In genomic region chr15:92809064-92809879, GRCh38 we compare ENCODE assay signal across 1 cellular context.
TF ChIP-seq lines count a peak whose summit lies in the region.

No MANE protein-coding gene starts in this region.

TF ChIP-seq in HEK293, 187 proteins besides CTCF, POLR2A, EP300 and RAD21 (continued from another document and continues in another):
- TF ChIP-seq, protein P1, sequence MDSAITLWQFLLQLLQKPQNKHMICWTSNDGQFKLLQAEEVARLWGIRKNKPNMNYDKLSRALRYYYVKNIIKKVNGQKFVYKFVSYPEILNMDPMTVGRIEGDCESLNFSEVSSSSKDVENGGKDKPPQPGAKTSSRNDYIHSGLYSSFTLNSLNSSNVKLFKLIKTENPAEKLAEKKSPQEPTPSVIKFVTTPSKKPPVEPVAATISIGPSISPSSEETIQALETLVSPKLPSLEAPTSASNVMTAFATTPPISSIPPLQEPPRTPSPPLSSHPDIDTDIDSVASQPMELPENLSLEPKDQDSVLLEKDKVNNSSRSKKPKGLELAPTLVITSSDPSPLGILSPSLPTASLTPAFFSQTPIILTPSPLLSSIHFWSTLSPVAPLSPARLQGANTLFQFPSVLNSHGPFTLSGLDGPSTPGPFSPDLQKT (IDR thresholded peaks at IDR 0.05; ENCODE audit: borderline replicate concordance, low read depth, low read length), result peak; percentile 77; the same call in 1 of the 2 replicates
- TF ChIP-seq ZNF169 (tag by site-specific recombination; IDR thresholded peaks at IDR 0.05), result no peak
- TF ChIP-seq ZNF629 (tag by site-specific recombination; IDR thresholded peaks at IDR 0.05), result peak; percentile 72
- peak; percentile 19 for TF ChIP-seq EGR2 (tag by site-specific recombination; IDR thresholded peaks at IDR 0.05; ENCODE audit: low read depth)
- TF ChIP-seq ZNF221 (tag by site-specific recombination; IDR thresholded peaks at IDR 0.05; ENCODE audit: borderline replicate concordance), result no peak
- TF ChIP-seq GLI2 (tag by site-specific recombination; IDR thresholded peaks at IDR 0.05; ENCODE audit: borderline replicate concordance, low read depth), result no peak
- TF ChIP-seq ZNF292 (tag by site-specific recombination; IDR thresholded peaks at IDR 0.05; ENCODE audit: borderline replicate concordance, low read depth), result no peak
- peak; percentile 74 for TF ChIP-seq ZBTB44 (tag by site-specific recombination; IDR thresholded peaks at IDR 0.05)
- TF ChIP-seq, protein P2, sequence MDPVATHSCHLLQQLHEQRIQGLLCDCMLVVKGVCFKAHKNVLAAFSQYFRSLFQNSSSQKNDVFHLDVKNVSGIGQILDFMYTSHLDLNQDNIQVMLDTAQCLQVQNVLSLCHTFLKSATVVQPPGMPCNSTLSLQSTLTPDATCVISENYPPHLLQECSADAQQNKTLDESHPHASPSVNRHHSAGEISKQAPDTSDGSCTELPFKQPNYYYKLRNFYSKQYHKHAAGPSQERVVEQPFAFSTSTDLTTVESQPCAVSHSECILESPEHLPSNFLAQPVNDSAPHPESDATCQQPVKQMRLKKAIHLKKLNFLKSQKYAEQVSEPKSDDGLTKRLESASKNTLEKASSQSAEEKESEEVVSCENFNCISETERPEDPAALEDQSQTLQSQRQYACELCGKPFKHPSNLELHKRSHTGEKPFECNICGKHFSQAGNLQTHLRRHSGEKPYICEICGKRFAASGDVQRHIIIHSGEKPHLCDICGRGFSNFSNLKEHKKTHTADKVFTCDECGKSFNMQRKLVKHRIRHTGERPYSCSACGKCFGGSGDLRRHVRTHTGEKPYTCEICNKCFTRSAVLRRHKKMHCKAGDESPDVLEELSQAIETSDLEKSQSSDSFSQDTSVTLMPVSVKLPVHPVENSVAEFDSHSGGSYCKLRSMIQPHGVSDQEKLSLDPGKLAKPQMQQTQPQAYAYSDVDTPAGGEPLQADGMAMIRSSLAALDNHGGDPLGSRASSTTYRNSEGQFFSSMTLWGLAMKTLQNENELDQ (tag by site-specific recombination; IDR thresholded peaks at IDR 0.05; ENCODE audit: low read depth), result no peak
- TF ChIP-seq, protein P3, sequence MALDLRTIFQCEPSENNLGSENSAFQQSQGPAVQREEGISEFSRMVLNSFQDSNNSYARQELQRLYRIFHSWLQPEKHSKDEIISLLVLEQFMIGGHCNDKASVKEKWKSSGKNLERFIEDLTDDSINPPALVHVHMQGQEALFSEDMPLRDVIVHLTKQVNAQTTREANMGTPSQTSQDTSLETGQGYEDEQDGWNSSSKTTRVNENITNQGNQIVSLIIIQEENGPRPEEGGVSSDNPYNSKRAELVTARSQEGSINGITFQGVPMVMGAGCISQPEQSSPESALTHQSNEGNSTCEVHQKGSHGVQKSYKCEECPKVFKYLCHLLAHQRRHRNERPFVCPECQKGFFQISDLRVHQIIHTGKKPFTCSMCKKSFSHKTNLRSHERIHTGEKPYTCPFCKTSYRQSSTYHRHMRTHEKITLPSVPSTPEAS (tag by site-specific recombination; IDR thresholded peaks at IDR 0.05), result no peak
- TF ChIP-seq ZNF202 (tag by site-specific recombination; IDR thresholded peaks at IDR 0.05; ENCODE audit: borderline replicate concordance), result no peak
- TF ChIP-seq, protein P4, sequence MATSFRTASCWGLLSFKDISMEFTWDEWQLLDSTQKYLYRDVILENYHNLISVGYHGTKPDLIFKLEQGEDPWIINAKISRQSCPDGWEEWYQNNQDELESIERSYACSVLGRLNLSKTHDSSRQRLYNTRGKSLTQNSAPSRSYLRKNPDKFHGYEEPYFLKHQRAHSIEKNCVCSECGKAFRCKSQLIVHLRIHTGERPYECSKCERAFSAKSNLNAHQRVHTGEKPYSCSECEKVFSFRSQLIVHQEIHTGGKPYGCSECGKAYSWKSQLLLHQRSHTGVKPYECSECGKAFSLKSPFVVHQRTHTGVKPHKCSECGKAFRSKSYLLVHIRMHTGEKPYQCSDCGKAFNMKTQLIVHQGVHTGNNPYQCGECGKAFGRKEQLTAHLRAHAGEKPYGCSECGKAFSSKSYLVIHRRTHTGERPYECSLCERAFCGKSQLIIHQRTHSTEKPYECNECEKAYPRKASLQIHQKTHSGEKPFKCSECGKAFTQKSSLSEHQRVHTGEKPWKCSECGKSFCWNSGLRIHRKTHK (tag by site-specific recombination; IDR thresholded peaks at IDR 0.05), result no peak
- peak; percentile 87 for TF ChIP-seq KLF9 (tag by site-specific recombination; IDR thresholded peaks at IDR 0.05; ENCODE audit: low read depth)
- no peak for TF ChIP-seq ZSCAN23 (tag by site-specific recombination; IDR thresholded peaks at IDR 0.05)
- TF ChIP-seq ZNF600 (tag by site-specific recombination; IDR thresholded peaks at IDR 0.05), result peak; percentile 71
- 0 out of 2 replicates have a peak, but pooled peaks have one; percentile 62 for TF ChIP-seq REPIN1 (tag by site-specific recombination; IDR thresholded peaks at IDR 0.05; ENCODE audit: low read depth)
- peak; percentile 85; the same call in 1 of the 2 replicates for TF ChIP-seq ZNF501 (tag by site-specific recombination; IDR thresholded peaks at IDR 0.05)
- peak; percentile 87; the same call in 1 of the 2 replicates for TF ChIP-seq MYNN (tag by site-specific recombination; IDR thresholded peaks at IDR 0.05; ENCODE audit: borderline replicate concordance)
- TF ChIP-seq ZNF266 (tag by site-specific recombination; IDR thresholded peaks at IDR 0.05; ENCODE audit: low read depth), result no peak
- no peak; the same call in 1 of the 2 replicates for TF ChIP-seq MEIS1 (CRISPR knock-in tag; IDR thresholded peaks at IDR 0.05; ENCODE audit: borderline replicate concordance)
- no peak for TF ChIP-seq ZNF658 (tag by site-specific recombination; IDR thresholded peaks at IDR 0.05)
- TF ChIP-seq ZNF707 (tag by site-specific recombination; IDR thresholded peaks at IDR 0.05), result no peak
- TF ChIP-seq ZSCAN30 (tag by site-specific recombination; IDR thresholded peaks at IDR 0.05), result peak; percentile 91; the same call in 1 of the 2 replicates
- TF ChIP-seq YY2 (tag by site-specific recombination; IDR thresholded peaks at IDR 0.05), result peak; percentile 85
- no peak for TF ChIP-seq ZNF133 (tag by site-specific recombination; IDR thresholded peaks at IDR 0.05)
- peak; percentile 74; the same call in 1 of the 2 replicates for TF ChIP-seq KLF7 (tag by site-specific recombination; IDR thresholded peaks at IDR 0.05; ENCODE audit: borderline replicate concordance)
- TF ChIP-seq KLF10 (tag by site-specific recombination; IDR thresholded peaks at IDR 0.05), result peak; percentile 96
- TF ChIP-seq ZNF747 (tag by site-specific recombination; IDR thresholded peaks at IDR 0.05), result no peak
- TF ChIP-seq ZNF645 (tag by site-specific recombination; IDR thresholded peaks at IDR 0.05), result no peak
- no peak for TF ChIP-seq SALL2 (tag by site-specific recombination; IDR thresholded peaks at IDR 0.05; ENCODE audit: borderline replicate concordance)
- peak; percentile 68; the same call in 1 of the 2 replicates for TF ChIP-seq HIC1 (tag by site-specific recombination; IDR thresholded peaks at IDR 0.05)
- TF ChIP-seq ZNF311 (tag by site-specific recombination; IDR thresholded peaks at IDR 0.05; ENCODE audit: borderline replicate concordance), result no peak
- TF ChIP-seq OVOL3 (tag by site-specific recombination; IDR thresholded peaks at IDR 0.05), result no peak
- peak; percentile 92 for TF ChIP-seq ZNF324 (tag by site-specific recombination; IDR thresholded peaks at IDR 0.05)
- TF ChIP-seq ZNF132 (tag by site-specific recombination; IDR thresholded peaks at IDR 0.05; ENCODE audit: borderline replicate concordance), result no peak
- TF ChIP-seq ZNF791 (tag by site-specific recombination; IDR thresholded peaks at IDR 0.05), result no peak
- TF ChIP-seq, protein P5, sequence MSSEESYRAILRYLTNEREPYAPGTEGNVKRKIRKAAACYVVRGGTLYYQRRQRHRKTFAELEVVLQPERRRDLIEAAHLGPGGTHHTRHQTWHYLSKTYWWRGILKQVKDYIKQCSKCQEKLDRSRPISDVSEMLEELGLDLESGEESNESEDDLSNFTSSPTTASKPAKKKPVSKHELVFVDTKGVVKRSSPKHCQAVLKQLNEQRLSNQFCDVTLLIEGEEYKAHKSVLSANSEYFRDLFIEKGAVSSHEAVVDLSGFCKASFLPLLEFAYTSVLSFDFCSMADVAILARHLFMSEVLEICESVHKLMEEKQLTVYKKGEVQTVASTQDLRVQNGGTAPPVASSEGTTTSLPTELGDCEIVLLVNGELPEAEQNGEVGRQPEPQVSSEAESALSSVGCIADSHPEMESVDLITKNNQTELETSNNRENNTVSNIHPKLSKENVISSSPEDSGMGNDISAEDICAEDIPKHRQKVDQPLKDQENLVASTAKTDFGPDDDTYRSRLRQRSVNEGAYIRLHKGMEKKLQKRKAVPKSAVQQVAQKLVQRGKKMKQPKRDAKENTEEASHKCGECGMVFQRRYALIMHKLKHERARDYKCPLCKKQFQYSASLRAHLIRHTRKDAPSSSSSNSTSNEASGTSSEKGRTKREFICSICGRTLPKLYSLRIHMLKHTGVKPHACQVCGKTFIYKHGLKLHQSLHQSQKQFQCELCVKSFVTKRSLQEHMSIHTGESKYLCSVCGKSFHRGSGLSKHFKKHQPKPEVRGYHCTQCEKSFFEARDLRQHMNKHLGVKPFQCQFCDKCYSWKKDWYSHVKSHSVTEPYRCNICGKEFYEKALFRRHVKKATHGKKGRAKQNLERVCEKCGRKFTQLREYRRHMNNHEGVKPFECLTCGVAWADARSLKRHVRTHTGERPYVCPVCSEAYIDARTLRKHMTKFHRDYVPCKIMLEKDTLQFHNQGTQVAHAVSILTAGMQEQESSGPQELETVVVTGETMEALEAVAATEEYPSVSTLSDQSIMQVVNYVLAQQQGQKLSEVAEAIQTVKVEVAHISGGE (tag by site-specific recombination; conservative IDR thresholded peaks at IDR 0.05; ENCODE audit: low read depth), result peak; percentile 86
- TF ChIP-seq ZNF670 (tag by site-specific recombination; IDR thresholded peaks at IDR 0.05; ENCODE audit: low read depth), result no peak
- TF ChIP-seq, protein P6, sequence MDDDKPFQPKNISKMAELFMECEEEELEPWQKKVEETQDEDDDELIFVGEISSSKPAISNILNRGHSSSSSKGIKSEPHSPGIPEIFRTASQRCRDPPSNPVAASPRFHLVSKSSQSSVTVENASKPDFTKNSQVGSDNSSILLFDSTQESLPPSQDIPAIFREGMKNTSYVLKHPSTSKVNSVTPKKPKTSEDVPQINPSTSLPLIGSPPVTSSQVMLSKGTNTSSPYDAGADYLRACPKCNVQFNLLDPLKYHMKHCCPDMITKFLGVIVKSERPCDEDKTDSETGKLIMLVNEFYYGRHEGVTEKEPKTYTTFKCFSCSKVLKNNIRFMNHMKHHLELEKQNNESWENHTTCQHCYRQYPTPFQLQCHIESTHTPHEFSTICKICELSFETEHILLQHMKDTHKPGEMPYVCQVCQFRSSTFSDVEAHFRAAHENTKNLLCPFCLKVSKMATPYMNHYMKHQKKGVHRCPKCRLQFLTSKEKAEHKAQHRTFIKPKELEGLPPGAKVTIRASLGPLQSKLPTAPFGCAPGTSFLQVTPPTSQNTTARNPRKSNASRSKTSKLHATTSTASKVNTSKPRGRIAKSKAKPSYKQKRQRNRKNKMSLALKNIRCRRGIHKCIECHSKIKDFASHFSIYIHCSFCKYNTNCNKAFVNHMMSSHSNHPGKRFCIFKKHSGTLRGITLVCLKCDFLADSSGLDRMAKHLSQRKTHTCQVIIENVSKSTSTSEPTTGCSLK (tag by site-specific recombination; IDR thresholded peaks at IDR 0.05), result no peak
- peak; percentile 100 for TF ChIP-seq ZNF341 (tag by site-specific recombination; IDR thresholded peaks at IDR 0.05; ENCODE audit: low read depth)
- TF ChIP-seq ZNF433 (tag by site-specific recombination; IDR thresholded peaks at IDR 0.05; ENCODE audit: low read depth), result no peak
- TF ChIP-seq ZNF837 (tag by site-specific recombination; IDR thresholded peaks at IDR 0.05), result no peak
- TF ChIP-seq ZNF211 (tag by site-specific recombination; IDR thresholded peaks at IDR 0.05; ENCODE audit: low read depth), result no peak
- 0 out of 2 replicates have a peak, but pooled peaks have one; percentile 63 for TF ChIP-seq ZNF610 (tag by site-specific recombination; IDR thresholded peaks at IDR 0.05; ENCODE audit: borderline replicate concordance)
- TF ChIP-seq ZNF76 (tag by site-specific recombination; IDR thresholded peaks at IDR 0.05; ENCODE audit: borderline replicate concordance, low read depth), result peak; percentile 46
- no peak for TF ChIP-seq ZBTB1 (tag by site-specific recombination; IDR thresholded peaks at IDR 0.05)
- peak; percentile 77 for TF ChIP-seq GLIS2 (tag by site-specific recombination; IDR thresholded peaks at IDR 0.05)
